ENCODE assay signal across 8 cellular contexts in genomic region chr11:22670803-22671202, GRCh38. TPM values are rescaled to one million over a fixed set of nuclear protein-coding genes. Genes with fewer than 3 reads are reported as not detected.
DNase-seq lines count a peak whose midpoint lies in the region; ATAC-seq and TF ChIP-seq lines count a peak whose summit lies in the region.

No MANE protein-coding gene starts in this region.

- TF ChIP-seq RAD21 in SK-N-SH (IDR thresholded peaks at IDR 0.05; ENCODE audit: low read length) (peak; percentile 54; the same call in 1 of the 2 replicates), neural cell (conservative IDR thresholded peaks at IDR 0.05) (peak; percentile 66)

- H3K36me3 ChIP-seq in SK-N-SH (replicated peaks in 1 of 2; ENCODE audit: control insufficient read depth in 1 of 2, insufficient read depth in 2 of 2, low read length in 1 of 2), result no peaks in the 10 kb centered on the region
- H3K36me3 ChIP-seq in neural cell (ENCODE audit: insufficient read depth, low read length), result no peaks in the 10 kb centered on the region

- H3K27me3 ChIP-seq in SK-N-SH (ENCODE audit: insufficient read depth) (peaks cover 15% of the 10 kb centered on the region; the same call in 1 of the 2 replicates), neural cell (ENCODE audit: insufficient read depth, low read depth, low read length) (peaks cover 12% of the 10 kb centered on the region)

- H3K4me3 ChIP-seq in SK-N-SH (ENCODE audit: low read depth in 2 of 2, low read length in 1 of 2) (no peak overlapping the region), neural cell (ENCODE audit: low read length) (no peak overlapping the region)

- TF ChIP-seq EP300 in SK-N-SH (IDR thresholded peaks at IDR 0.05; ENCODE audit: borderline replicate concordance in 1 of 2, low read depth in 1 of 2, low read length in 1 of 2), result no peak
- TF ChIP-seq EP300 in neural cell (conservative IDR thresholded peaks at IDR 0.05; ENCODE audit: poor library complexity, severe bottlenecking), result no peak

- WGBS in SK-N-SH (ENCODE audit: low lambda C conversion rate), result 21% methylated on average over 1 of the region's 1 CpG

- H2AFZ ChIP-seq in SK-N-SH (ENCODE audit: low read depth) (no peak overlapping the region), neural cell (ENCODE audit: low read depth, low read length) (no peak overlapping the region)

- ATAC-seq in HG03095 (IDR thresholded peaks at IDR 0.05; ENCODE audit: unreplicated experiment) (peak; percentile 37), HG03521 (IDR thresholded peaks at IDR 0.05; ENCODE audit: unreplicated experiment) (no peak)

- H3K4me1 ChIP-seq in SK-N-SH (ENCODE audit: control insufficient read depth in 1 of 2, insufficient read depth in 2 of 2, low read depth in 1 of 2, low read length in 1 of 2), result peaks cover 0 to 8% of the 10 kb centered on the region in 2 experiments; a peak in 1 of 4 replicates

- H3K79me2 ChIP-seq in SK-N-SH (ENCODE audit: insufficient read depth) (no peaks in the 10 kb centered on the region), neural cell (replicated peaks; ENCODE audit: insufficient read depth, low read length) (no peaks in the 10 kb centered on the region)

- H3K9me2 ChIP-seq in SK-N-SH (no peaks in the 10 kb centered on the region), neural cell (ENCODE audit: insufficient read depth, low read length) (no peaks in the 10 kb centered on the region)

- H3K9me3 ChIP-seq in SK-N-SH (no peaks in the 10 kb centered on the region), neural cell (ENCODE audit: low read length) (no peaks in the 10 kb centered on the region)

- peak; percentile 37; the same call in 1 of the 2 replicates for TF ChIP-seq CTCF in SK-N-SH (IDR thresholded peaks at IDR 0.05)
- TF ChIP-seq CTCF in neural cell (IDR thresholded peaks at IDR 0.05; ENCODE audit: poor library complexity, severe bottlenecking), result peak; percentile 58

- H4K20me1 ChIP-seq in SK-N-SH (ENCODE audit: insufficient read depth) (no peaks in the 10 kb centered on the region), neural cell (ENCODE audit: insufficient read depth) (no peaks in the 10 kb centered on the region)

- POLR2A ChIA-PET in SK-N-SH (lab: Yijun Ruan, JAX), result no interaction called here

- H3F3A ChIP-seq in SK-N-SH (replicated peaks; ENCODE audit: insufficient read depth) (no peaks in the 10 kb centered on the region), neural cell (ENCODE audit: insufficient read depth, low read length, poor library complexity, severe bottlenecking) (no peaks in the 10 kb centered on the region)

- H3K4me2 ChIP-seq in SK-N-SH (no peak overlapping the region), neural cell (ENCODE audit: low read length) (no peak overlapping the region)

- DNase-seq in NCI-H2107 treated with DMSO at 0.1 percent for 48 hours (lab: John Stamatoyannopoulos, UW; ENCODE audit: unreplicated experiment) (peak; percentile 37), NCI-H2107 (lab: John Stamatoyannopoulos, UW) (no peak), SK-N-SH (no peak), DMS153 (lab: John Stamatoyannopoulos, UW) (no peak)
- DNase-seq in activated naive CD4-positive, alpha-beta T cell treated with anti-CD3 and anti-CD28 coated beads, Interleukin-2, amount 50 U/mL, for 16 hours, result no peak

- H3K9ac ChIP-seq in SK-N-SH, result no peak overlapping the region
- no peak overlapping the region for H3K9ac ChIP-seq in neural cell (ENCODE audit: low read length)

- H3K27ac ChIP-seq in SK-N-SH (ENCODE audit: low read depth in 2 of 2, low read length in 1 of 2) (no peak overlapping the region), neural cell (ENCODE audit: low read length) (no peak overlapping the region)

- CTCF ChIA-PET in SK-N-SH (lab: Yijun Ruan, JAX), result interaction anchor here (0.9 to 3.1 kb wide), 11 partner anchors 10 to 158 kb away, joined by 3 to 25 read pairs (median 4); no protein-coding TSS in a partner anchor

TF ChIP-seq in SK-N-SH, 30 proteins besides CTCF, POLR2A, EP300 and RAD21:
- TF ChIP-seq FOXJ3 (CRISPR knock-in tag; IDR thresholded peaks at IDR 0.05) (no peak), ELF1 (IDR thresholded peaks at IDR 0.05) (no peak), SMC3 (IDR thresholded peaks at IDR 0.05; ENCODE audit: low read depth, low read length) (peak; percentile 20; the same call in 1 of the 2 replicates)

TF ChIP-seq in neural cell, 6 proteins besides CTCF, POLR2A, EP300 and RAD21:
- TF ChIP-seq POLR2AphosphoS5 (IDR thresholded peaks at IDR 0.05) (no peak), SMC3 (conservative IDR thresholded peaks at IDR 0.05; ENCODE audit: poor library complexity) (peak; percentile 63), MXI1 (conservative IDR thresholded peaks at IDR 0.05; ENCODE audit: poor library complexity, severe bottlenecking) (no peak), TAF1 (IDR thresholded peaks at IDR 0.05; ENCODE audit: low read depth) (no peak)
- TF ChIP-seq, protein P1, sequence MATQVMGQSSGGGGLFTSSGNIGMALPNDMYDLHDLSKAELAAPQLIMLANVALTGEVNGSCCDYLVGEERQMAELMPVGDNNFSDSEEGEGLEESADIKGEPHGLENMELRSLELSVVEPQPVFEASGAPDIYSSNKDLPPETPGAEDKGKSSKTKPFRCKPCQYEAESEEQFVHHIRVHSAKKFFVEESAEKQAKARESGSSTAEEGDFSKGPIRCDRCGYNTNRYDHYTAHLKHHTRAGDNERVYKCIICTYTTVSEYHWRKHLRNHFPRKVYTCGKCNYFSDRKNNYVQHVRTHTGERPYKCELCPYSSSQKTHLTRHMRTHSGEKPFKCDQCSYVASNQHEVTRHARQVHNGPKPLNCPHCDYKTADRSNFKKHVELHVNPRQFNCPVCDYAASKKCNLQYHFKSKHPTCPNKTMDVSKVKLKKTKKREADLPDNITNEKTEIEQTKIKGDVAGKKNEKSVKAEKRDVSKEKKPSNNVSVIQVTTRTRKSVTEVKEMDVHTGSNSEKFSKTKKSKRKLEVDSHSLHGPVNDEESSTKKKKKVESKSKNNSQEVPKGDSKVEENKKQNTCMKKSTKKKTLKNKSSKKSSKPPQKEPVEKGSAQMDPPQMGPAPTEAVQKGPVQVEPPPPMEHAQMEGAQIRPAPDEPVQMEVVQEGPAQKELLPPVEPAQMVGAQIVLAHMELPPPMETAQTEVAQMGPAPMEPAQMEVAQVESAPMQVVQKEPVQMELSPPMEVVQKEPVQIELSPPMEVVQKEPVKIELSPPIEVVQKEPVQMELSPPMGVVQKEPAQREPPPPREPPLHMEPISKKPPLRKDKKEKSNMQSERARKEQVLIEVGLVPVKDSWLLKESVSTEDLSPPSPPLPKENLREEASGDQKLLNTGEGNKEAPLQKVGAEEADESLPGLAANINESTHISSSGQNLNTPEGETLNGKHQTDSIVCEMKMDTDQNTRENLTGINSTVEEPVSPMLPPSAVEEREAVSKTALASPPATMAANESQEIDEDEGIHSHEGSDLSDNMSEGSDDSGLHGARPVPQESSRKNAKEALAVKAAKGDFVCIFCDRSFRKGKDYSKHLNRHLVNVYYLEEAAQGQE (IDR thresholded peaks at IDR 0.05; ENCODE audit: borderline replicate concordance), result no peak

RNA-seq across cellular contexts. Expression of gene GAS2, which starts 4.4 kb away (rescaled TPM):
- polyA plus RNA-seq in SK-N-SH (2012; rRNA removed) (0.68 and 0.72 TPM in 2 replicates), neural cell (2.5 and 8.0 TPM in 2 replicates)
- polyA plus RNA-seq in SK-N-SH (2012; cell fraction: cytosol; rRNA removed), result 0.68 and 0.76 TPM in 2 replicates
- polyA plus RNA-seq in SK-N-SH (2012; cell fraction: nucleus; rRNA removed), result 0.58 and 0.81 TPM in 2 replicates
- polyA minus RNA-seq in neural cell, result 19.8 and 22.2 TPM in 2 replicates

RNA-seq across cellular contexts. Expression of gene FANCF, which starts 45.2 kb away (rescaled TPM):
- polyA plus RNA-seq in SK-N-SH (2012; rRNA removed) (4.3 and 4.9 TPM in 2 replicates), neural cell (22.2 and 23.7 TPM in 2 replicates)
- 5.3 TPM in 2 replicates for polyA plus RNA-seq in SK-N-SH (2012; cell fraction: cytosol; rRNA removed)
- polyA plus RNA-seq in SK-N-SH (2012; cell fraction: nucleus; rRNA removed), result 2.3 and 2.6 TPM in 2 replicates
- 59.5 and 60.9 TPM in 2 replicates for polyA minus RNA-seq in neural cell
